1 cellular context compared by ENCODE assay signal in genomic region chr1:34859442-34860200, GRCh38.
TF ChIP-seq lines count a peak whose summit lies in the region.

Gene SMIM12 (minus strand): TSS chr1:34859749. CDS start chr1:34855977, 3,772 bp downstream.

TF ChIP-seq in HepG2, 621 proteins besides CTCF, POLR2A, EP300 and RAD21 (continued from another document and continues in another):
- TF ChIP-seq SNAPC4 (CRISPR knock-in tag; IDR thresholded peaks at IDR 0.05) (no peak), HNF4A (CRISPR knock-in tag; IDR thresholded peaks at IDR 0.05) (peak; percentile 69), MTERF4 (CRISPR knock-in tag; IDR thresholded peaks at IDR 0.05) (no peak), ARID5B (CRISPR knock-in tag; IDR thresholded peaks at IDR 0.05) (peak; percentile 58; the same call in 1 of the 2 replicates), CENPT (CRISPR knock-in tag; IDR thresholded peaks at IDR 0.05; ENCODE audit: low read depth) (no peak), RXRA (CRISPR knock-in tag; IDR thresholded peaks at IDR 0.05) (no peak; the same call in none of the 2 replicates), ZNF775 (CRISPR knock-in tag; IDR thresholded peaks at IDR 0.05; ENCODE audit: borderline replicate concordance) (0 out of 2 replicates have a peak, but pooled peaks have one; percentile 52), HBP1 (CRISPR knock-in tag; IDR thresholded peaks at IDR 0.05; ENCODE audit: low read depth) (peak; percentile 80), ZHX1 (CRISPR knock-in tag; IDR thresholded peaks at IDR 0.05; ENCODE audit: low read depth) (no peak), IRF9 (CRISPR knock-in tag; IDR thresholded peaks at IDR 0.05; ENCODE audit: borderline replicate concordance) (peak; percentile 92), SPEN (CRISPR knock-in tag; IDR thresholded peaks at IDR 0.05; ENCODE audit: low read depth) (peak; percentile 94), FOXK1 (CRISPR knock-in tag; IDR thresholded peaks at IDR 0.05; ENCODE audit: borderline replicate concordance, low read depth) (peak; percentile 91; the same call in 1 of the 2 replicates), ZIK1 (CRISPR knock-in tag; IDR thresholded peaks at IDR 0.05; ENCODE audit: borderline replicate concordance, low read depth) (no peak), ZNF850 (CRISPR knock-in tag; conservative IDR thresholded peaks at IDR 0.05) (0 out of 2 replicates have a peak, but pooled peaks have one; percentile 74), ZNF138 (CRISPR knock-in tag; IDR thresholded peaks at IDR 0.05; ENCODE audit: low read depth) (no peak), KDM2A (CRISPR knock-in tag; IDR thresholded peaks at IDR 0.05; ENCODE audit: borderline replicate concordance, low read depth) (peak; percentile 94), SMC3 (IDR thresholded peaks at IDR 0.05; ENCODE audit: low read length) (peak; percentile 32), ZNF256 (CRISPR knock-in tag; conservative IDR thresholded peaks at IDR 0.05) (0 out of 2 replicates have a peak, but pooled peaks have one; percentile 34), HNF4G (IDR thresholded peaks at IDR 0.05; ENCODE audit: borderline replicate concordance, low read depth, low read length) (peak; percentile 45; the same call in 1 of the 2 replicates), HNF4G (CRISPR knock-in tag; IDR thresholded peaks at IDR 0.05; ENCODE audit: borderline replicate concordance, low read depth) (no peak), E2F5 (CRISPR knock-in tag; conservative IDR thresholded peaks at IDR 0.05) (peak; percentile 38; the same call in 1 of the 2 replicates), ZNF556 (CRISPR knock-in tag; IDR thresholded peaks at IDR 0.05; ENCODE audit: borderline replicate concordance) (0 out of 2 replicates have a peak, but pooled peaks have one; percentile 83), ZBTB38 (CRISPR knock-in tag; IDR thresholded peaks at IDR 0.05) (peak; percentile 69; the same call in 1 of the 2 replicates), ZNF747 (CRISPR knock-in tag; IDR thresholded peaks at IDR 0.05; ENCODE audit: borderline replicate concordance) (peak; percentile 81), HOXA3 (CRISPR knock-in tag; IDR thresholded peaks at IDR 0.05) (peak; percentile 95), ZBTB2 (CRISPR knock-in tag; IDR thresholded peaks at IDR 0.05; ENCODE audit: low read depth) (peak; percentile 93), ZBTB43 (CRISPR knock-in tag; conservative IDR thresholded peaks at IDR 0.05) (peak; percentile 73; the same call in 1 of the 2 replicates), ZNF441 (CRISPR knock-in tag; IDR thresholded peaks at IDR 0.05; ENCODE audit: borderline replicate concordance) (peak; percentile 82; the same call in 1 of the 2 replicates), MED1 (CRISPR knock-in tag; IDR thresholded peaks at IDR 0.05) (peak; percentile 80), NCOR1 (IDR thresholded peaks at IDR 0.05; ENCODE audit: borderline replicate concordance, low read length) (no peak), ZNF124 (CRISPR knock-in tag; IDR thresholded peaks at IDR 0.05) (peak; percentile 55; the same call in 1 of the 2 replicates), ELF3 (CRISPR knock-in tag; IDR thresholded peaks at IDR 0.05) (peak; percentile 77), ZNF430 (CRISPR knock-in tag; IDR thresholded peaks at IDR 0.05) (peak; percentile 68)
